In genomic region chr11:12793506-12793905, GRCh38 we compare ENCODE assay signal across 20 cellular contexts.
DNase-seq lines count a peak whose midpoint lies in the region; ATAC-seq and TF ChIP-seq lines count a peak whose summit lies in the region.
"Had no signal": no experiment of that assay in that cellular context is flagged by ENCODE, and none has a peak within 500 bp of the region (broad histone marks: within the 10 kb centered on the region; RNA-seq: fewer than 3 reads in every experiment).

No MANE protein-coding gene starts in this region.

- H4K8ac ChIP-seq in trophoblast cell (ENCODE audit: low read depth, low read length) = no peak overlapping the region

- H3K27me3 Mint-ChIP-seq in chondrocyte (ENCODE audit: low read depth) = no peaks in the 10 kb centered on the region
- peaks cover 37% of the 10 kb centered on the region for H3K27me3 Mint-ChIP-seq in T-helper 17 cell
- H3K27me3 Mint-ChIP-seq in Calu3 (ENCODE audit: unreplicated experiment) = no peaks in the 10 kb centered on the region

- H3K27ac Mint-ChIP-seq in chondrocyte (ENCODE audit: unreplicated experiment) (peak overlapping the region; percentile 64), T-helper 17 cell (no peak overlapping the region), Calu3 (ENCODE audit: unreplicated experiment) (no peak overlapping the region)
- H3K27ac Mint-ChIP-seq: B cell; CD8-positive, alpha-beta T cell had no signal

- H3K4ac ChIP-seq in trophoblast cell (ENCODE audit: low read depth, low read length) = peak overlapping the region; percentile 6

- H2BK5ac ChIP-seq in trophoblast cell (ENCODE audit: low read depth, low read length, poor library complexity) = no peak overlapping the region

- H3K79me1 ChIP-seq in trophoblast cell (ENCODE audit: low read length) = no peaks in the 10 kb centered on the region

- no peak overlapping the region for H3K23ac ChIP-seq in trophoblast cell (ENCODE audit: low read length)

- CTCF ChIA-PET in Calu3 (lab: Charles Lee) = interaction anchor here (0.8 kb wide), 1 partner anchor 9 kb away, joined by 3 read pairs; no protein-coding TSS in a partner anchor

- H3K14ac ChIP-seq in trophoblast cell (ENCODE audit: low read length) = no peak overlapping the region

- intact Hi-C loops in left ventricle myocardium inferior (cut with micrococcal nuclease) = no loop called here
- intact Hi-C loops in Calu3 (cut with micrococcal nuclease; ENCODE audit: unreplicated experiment) = no loop called here

- no peak overlapping the region for H2AK5ac ChIP-seq in trophoblast cell (ENCODE audit: low read length)

- 0 out of 2 replicates have a peak overlapping the region, but pooled peaks have one; percentile 1 for H3K27ac ChIP-seq in SJSA1
- H3K27ac ChIP-seq in trophoblast cell (ENCODE audit: low read depth, low read length) = peak overlapping the region; percentile 49
- H3K27ac ChIP-seq in left ventricle myocardium inferior (replicated peaks) = no peak overlapping the region
- H3K27ac ChIP-seq: C4-2B, PC-9, SJCRH30 had no signal

- no peak overlapping the region for H3K9ac ChIP-seq in trophoblast cell (ENCODE audit: low read length)

- no peak overlapping the region for H2AFZ ChIP-seq in trophoblast cell (ENCODE audit: insufficient read depth, low read length, poor library complexity)
- H2AFZ ChIP-seq: PC-9 had no signal

- no peak overlapping the region for H2BK120ac ChIP-seq in trophoblast cell (ENCODE audit: insufficient read depth, low read length, poor library complexity)

- ATAC-seq in T-helper 17 cell (no peak), GM21786 (IDR thresholded peaks at IDR 0.05; ENCODE audit: unreplicated experiment) (no peak)
- ATAC-seq: CD8-positive, alpha-beta T cell; HCT116; Right ventricle myocardium inferior had no signal

- no peak overlapping the region for H4K12ac ChIP-seq in trophoblast cell (ENCODE audit: low read depth, low read length)

- no peak overlapping the region for H3K18ac ChIP-seq in trophoblast cell (ENCODE audit: low read length)

- H3K27me3 ChIP-seq in SJSA1 (replicated peaks) = no peaks in the 10 kb centered on the region
- no peaks in the 10 kb centered on the region for H3K27me3 ChIP-seq in trophoblast cell (ENCODE audit: insufficient read depth, low read length)
- no peaks in the 10 kb centered on the region for H3K27me3 ChIP-seq in left ventricle myocardium inferior (ENCODE audit: low read depth)
- H3K27me3 ChIP-seq: MG63, SJCRH30 had no signal

- no peak overlapping the region for H4K91ac ChIP-seq in trophoblast cell (ENCODE audit: low read depth, low read length)

- H3K36me3 Mint-ChIP-seq in chondrocyte (ENCODE audit: low read depth) = peaks cover 5% of the 10 kb centered on the region
- no peaks in the 10 kb centered on the region for H3K36me3 Mint-ChIP-seq in T-helper 17 cell (ENCODE audit: low read depth)
- no peaks in the 10 kb centered on the region for H3K36me3 Mint-ChIP-seq in Calu3 (ENCODE audit: insufficient read depth, unreplicated experiment)
- H3K36me3 Mint-ChIP-seq: CD8-positive, alpha-beta T cell had no signal

- WGBS in trophoblast cell (ENCODE audit: extremely low coverage, insufficient coverage, insufficient read length) = no CpG with 5 or more reads among the region's 2 CpGs

- H3K4me1 ChIP-seq in SJSA1 (replicated peaks) = peaks cover 24% of the 10 kb centered on the region
- H3K4me1 ChIP-seq in trophoblast cell (ENCODE audit: control insufficient read depth in 1 of 2, insufficient read depth in 2 of 2, low read length in 2 of 2) = peaks cover 12 to 13% of the 10 kb centered on the region in 2 experiments
- H3K4me1 ChIP-seq in left ventricle myocardium inferior = peaks cover 28% of the 10 kb centered on the region

- no peak overlapping the region for H3K4me2 ChIP-seq in trophoblast cell (ENCODE audit: low read length)
- H3K4me2 ChIP-seq: PC-9 had no signal

- no peaks in the 10 kb centered on the region for H3K9me3 Mint-ChIP-seq in chondrocyte (ENCODE audit: low read depth)
- no peaks in the 10 kb centered on the region for H3K9me3 Mint-ChIP-seq in Calu3 (ENCODE audit: low read depth, unreplicated experiment)
- H3K9me3 Mint-ChIP-seq: CD8-positive, alpha-beta T cell had no signal

- no TSS peak for BruUV-seq in Calu3 (replicated peaks; lab: Mats Ljungman, UMichigan)

- DNase-seq in SJSA1 (ENCODE audit: low read depth in 1 of 2, low spot score in 2 of 2) (no peak), chondrocyte (ENCODE audit: low spot score) (no peak), trophoblast cell (no peak), left ventricle myocardium inferior (no peak), T-helper 17 cell (no peak), Calu3 (no peak)
- DNase-seq: CD8-positive, alpha-beta T cell; DND-41; KBM-7; MG63; NCI-H1105 treated with DMSO at 0.1 percent for 48 hours; NCI-H2029; NCI-H526 treated with DMSO at 0.1 percent for 48 hours; PC-9; SJCRH30 had no signal

- peaks cover 9% of the 10 kb centered on the region for H3K79me2 ChIP-seq in trophoblast cell (ENCODE audit: control insufficient read depth, insufficient read depth, low read length, poor library complexity)

- H3K4me3 Mint-ChIP-seq in chondrocyte (ENCODE audit: unreplicated experiment) = no peak overlapping the region
- no peak overlapping the region for H3K4me3 Mint-ChIP-seq in T-helper 17 cell
- H3K4me3 Mint-ChIP-seq in Calu3 (ENCODE audit: low read depth, unreplicated experiment) = no peak overlapping the region
- H3K4me3 Mint-ChIP-seq: B cell; CD8-positive, alpha-beta T cell had no signal

- no peak overlapping the region for H2BK12ac ChIP-seq in trophoblast cell (ENCODE audit: low read length)

- H3K9me3 ChIP-seq in SJSA1 (replicated peaks) = no peaks in the 10 kb centered on the region
- H3K9me3 ChIP-seq in trophoblast cell (ENCODE audit: insufficient read depth, low read depth, low read length) = no peaks in the 10 kb centered on the region
- no peaks in the 10 kb centered on the region for H3K9me3 ChIP-seq in left ventricle myocardium inferior (replicated peaks)
- no peaks in the 10 kb centered on the region for H3K9me3 ChIP-seq in T-helper 17 cell (ENCODE audit: control insufficient read depth, low read length, poor library complexity, severe bottlenecking)
- H3K9me3 ChIP-seq: MG63, SJCRH30 had no signal

- TF ChIP-seq CTCF in chondrocyte (IDR thresholded peaks at IDR 0.05) (no peak), left ventricle myocardium inferior (IDR thresholded peaks at IDR 0.05; ENCODE audit: borderline replicate concordance) (no peak), Calu3 (IDR thresholded peaks at IDR 0.05; ENCODE audit: unreplicated experiment) (no peak)

- H3K4me3 ChIP-seq in SJSA1 = no peak overlapping the region
- no peak overlapping the region for H3K4me3 ChIP-seq in trophoblast cell (ENCODE audit: low read depth, low read length)
- no peak overlapping the region for H3K4me3 ChIP-seq in left ventricle myocardium inferior
- H3K4me3 ChIP-seq: MG63, PC-9, SJCRH30 had no signal

- H3K36me3 ChIP-seq in SJSA1 (peaks cover 37% of the 10 kb centered on the region), trophoblast cell (ENCODE audit: control insufficient read depth in 1 of 2, insufficient read depth in 2 of 2, low read length in 2 of 2) (peaks cover 2 to 11% of the 10 kb centered on the region in 2 experiments), left ventricle myocardium inferior (no peaks in the 10 kb centered on the region)

- H3K4me1 Mint-ChIP-seq in chondrocyte (ENCODE audit: low read depth) (peaks cover 69% of the 10 kb centered on the region), T-helper 17 cell (no peaks in the 10 kb centered on the region), Calu3 (ENCODE audit: low read depth, unreplicated experiment) (peaks cover 35% of the 10 kb centered on the region)
- H3K4me1 Mint-ChIP-seq: B cell had no signal
